1 cellular context compared by ENCODE assay signal in genomic region chr19:57389730-57390598, GRCh38.
TF ChIP-seq lines count a peak whose summit lies in the region.

TSS of gene ZNF548 (plus strand) at chr19:57389854. CDS start at chr19:57390100, 246 bp downstream.

TF ChIP-seq in H1, 55 proteins besides CTCF, POLR2A, EP300 and RAD21:
- TF ChIP-seq EGR1 (IDR thresholded peaks at IDR 0.05; ENCODE audit: borderline replicate concordance, low read depth, low read length), result no peak
- TF ChIP-seq HDAC2 (IDR thresholded peaks at IDR 0.05; ENCODE audit: borderline replicate concordance in 1 of 2, low read depth in 2 of 2, low read length in 2 of 2), result peak in 1 of 2 experiments; percentile 64; a peak in 1 of 4 replicates
- TF ChIP-seq RNF2 (IDR thresholded peaks at IDR 0.05; ENCODE audit: borderline replicate concordance, low read depth, low read length, missing control alignments, poor library complexity, severe bottlenecking), result no peak
- peak; percentile 69 for TF ChIP-seq SP1 (IDR thresholded peaks at IDR 0.05; ENCODE audit: low read depth, low read length)
- peak; percentile 81 to 95; a peak in 2 of 4 replicates for TF ChIP-seq SIN3A (conservative IDR thresholded peaks at IDR 0.05 in 1 of 2, IDR thresholded peaks at IDR 0.05 in 1 of 2; ENCODE audit: low read depth in 1 of 2, low read length in 2 of 2)
- TF ChIP-seq JUND (IDR thresholded peaks at IDR 0.05; ENCODE audit: low read length), result peak; percentile 81
- TF ChIP-seq BRCA1 (IDR thresholded peaks at IDR 0.05; ENCODE audit: low read depth, low read length), result peak; percentile 73
- peak; percentile 90; the same call in 1 of the 2 replicates for TF ChIP-seq GABPA (IDR thresholded peaks at IDR 0.05; ENCODE audit: borderline replicate concordance, insufficient read depth, low read length)
- TF ChIP-seq SAP30 (IDR thresholded peaks at IDR 0.05; ENCODE audit: insufficient read depth, insufficient replicate concordance, low read length), result peak; percentile 48
- TF ChIP-seq PHF8 (conservative IDR thresholded peaks at IDR 0.05; ENCODE audit: low read depth, low read length), result peak; percentile 62
- TF ChIP-seq KDM5A (IDR thresholded peaks at IDR 0.05; ENCODE audit: low read length), result no peak
- peak; percentile 28; the same call in 1 of the 2 replicates for TF ChIP-seq SP2 (IDR thresholded peaks at IDR 0.05; ENCODE audit: low read length)
- peak; percentile 68; the same call in 1 of the 2 replicates for TF ChIP-seq SIX5 (IDR thresholded peaks at IDR 0.05; ENCODE audit: low read depth, low read length)
- TF ChIP-seq TAF1 (IDR thresholded peaks at IDR 0.05; ENCODE audit: low read depth, low read length), result peak; percentile 72
- no peak for TF ChIP-seq RXRA (IDR thresholded peaks at IDR 0.05; ENCODE audit: insufficient read depth, low read depth, low read length)
- TF ChIP-seq CTBP2 (IDR thresholded peaks at IDR 0.05; ENCODE audit: borderline replicate concordance, insufficient read depth, insufficient read length, low read length), result peak; percentile 20
- TF ChIP-seq TAF7 (optimal IDR thresholded peaks at IDR 0.05; ENCODE audit: borderline replicate concordance, low read depth, low read length), result no peak
- peak; percentile 84; the same call in 1 of the 2 replicates for TF ChIP-seq ATF2 (IDR thresholded peaks at IDR 0.05; ENCODE audit: low read length)
- no peak; the same call in 1 of the 2 replicates for TF ChIP-seq YY1 (IDR thresholded peaks at IDR 0.05; ENCODE audit: low read depth, low read length)
- peak; percentile 91 for TF ChIP-seq CEBPB (IDR thresholded peaks at IDR 0.05; ENCODE audit: low read depth, low read length)
- TF ChIP-seq KDM4A (IDR thresholded peaks at IDR 0.05; ENCODE audit: low read depth, low read length, severe bottlenecking), result peak; percentile 95
- TF ChIP-seq ASH2L (IDR thresholded peaks at IDR 0.05; ENCODE audit: low read length), result peak; percentile 82
- TF ChIP-seq FOSL1 (IDR thresholded peaks at IDR 0.05; ENCODE audit: insufficient read depth, low read depth, low read length), result no peak
- TF ChIP-seq JUN (IDR thresholded peaks at IDR 0.05; ENCODE audit: low read depth, low read length), result 0 out of 2 replicates have a peak, but pooled peaks have one; percentile 47
- peak; percentile 26; the same call in 1 of the 2 replicates for TF ChIP-seq POLR2AphosphoS5 (IDR thresholded peaks at IDR 0.05; ENCODE audit: low read depth, low read length)
- TF ChIP-seq CHD2 (IDR thresholded peaks at IDR 0.05; ENCODE audit: low read length), result peak; percentile 90
- peak; percentile 98 for TF ChIP-seq CREB1 (IDR thresholded peaks at IDR 0.05)
- TF ChIP-seq NRF1 (IDR thresholded peaks at IDR 0.05; ENCODE audit: low read depth, low read length), result peak; percentile 49; the same call in 1 of the 2 replicates
